ENCODE assay signal across 8 cellular contexts in the genomic region with DNA sequence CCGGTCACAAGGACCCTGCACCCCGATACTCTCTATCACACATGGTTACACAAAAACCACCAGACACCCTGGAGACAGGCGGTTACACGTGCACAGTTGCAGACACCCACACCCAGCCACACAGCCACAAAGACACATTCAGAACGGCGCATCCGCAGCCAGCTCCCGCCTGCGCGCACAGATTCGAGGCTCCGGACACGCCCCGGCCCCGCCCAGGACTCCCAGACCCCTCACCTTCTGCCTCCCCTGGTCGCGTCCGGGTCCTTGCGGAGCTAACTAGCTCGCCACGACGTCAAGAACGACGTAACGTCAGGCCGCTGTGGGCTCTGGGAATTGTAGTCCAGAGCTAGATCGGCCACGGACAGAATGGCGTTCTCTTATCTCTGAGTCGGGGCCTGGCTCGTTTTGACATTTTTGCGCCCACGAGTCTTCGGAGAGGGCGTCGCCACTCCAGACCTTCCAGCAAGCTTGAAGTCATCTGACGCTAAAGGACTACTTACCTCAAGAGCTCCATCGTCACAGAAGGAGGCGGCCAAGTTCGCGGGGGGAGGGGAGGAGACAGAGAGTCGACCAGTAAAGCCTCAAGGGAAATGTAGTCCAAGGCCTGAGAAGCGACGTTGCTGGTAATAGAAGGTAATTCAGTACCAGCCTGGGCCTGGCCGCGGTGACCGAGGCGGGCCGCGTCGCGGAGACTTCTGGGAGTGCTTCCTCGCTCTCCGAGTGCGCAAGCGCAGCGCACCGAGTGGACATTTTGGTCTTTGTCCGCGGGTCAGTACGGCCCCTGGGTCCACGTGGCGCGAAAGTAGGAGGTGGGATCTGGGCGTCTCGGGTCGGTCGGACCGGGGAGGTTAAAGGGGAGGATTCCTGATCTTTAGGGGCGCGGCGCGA. TPM values are rescaled to one million over a fixed set of nuclear protein-coding genes. Genes with fewer than 3 reads are reported as not detected.
DNase-seq lines count a peak whose midpoint lies in the region; ATAC-seq and TF ChIP-seq lines count a peak whose summit lies in the region.

A gene (plus strand): TSS at position 719 of the 888 bp plus-strand sequence. CDS start 21,335 bp downstream, outside the sequence.
A gene (minus strand): TSS at position 278 of the 888 bp plus-strand sequence. CDS start 12,680 bp downstream, outside the sequence.

- peak within 1 kb of the TSS; percentile 99 for H3K9ac ChIP-seq in PC-3 (ENCODE audit: low read length)
- H3K9ac ChIP-seq in mucosa of stomach (ENCODE audit: low read length) = peak within 1 kb of the TSS; percentile 86

- H3K79me2 ChIP-seq in PC-3 (ENCODE audit: low read length) = peaks cover 52% of the 10 kb centered on the region

- no peaks in the 10 kb centered on the region for H3K9me3 ChIP-seq in PC-3 (ENCODE audit: low read length)
- no peaks in the 10 kb centered on the region for H3K9me3 ChIP-seq in esophagus muscularis mucosa
- no peaks in the 10 kb centered on the region for H3K9me3 ChIP-seq in mucosa of stomach (ENCODE audit: control insufficient read depth, low read length)

- no peaks in the 10 kb centered on the region for H3K27me3 ChIP-seq in PC-3 (ENCODE audit: low read length)
- H3K27me3 ChIP-seq in esophagus muscularis mucosa = no peaks in the 10 kb centered on the region
- no peaks in the 10 kb centered on the region for H3K27me3 ChIP-seq in mucosa of stomach (ENCODE audit: control insufficient read depth, insufficient read depth, low read length)

- TF ChIP-seq POLR2A in esophagus muscularis mucosa (IDR thresholded peaks at IDR 0.05; ENCODE audit: low read depth) = peak; percentile 51

- H3K36me3 ChIP-seq in PC-3 (ENCODE audit: low read depth, low read length) = peaks cover 9% of the 10 kb centered on the region; the same call in 1 of the 2 replicates
- peaks cover 0 to 10% (median 4%) of the 10 kb centered on the region in 4 donors for H3K36me3 ChIP-seq in esophagus muscularis mucosa
- no peaks in the 10 kb centered on the region for H3K36me3 ChIP-seq in mucosa of stomach (ENCODE audit: control insufficient read depth, insufficient read depth, low read length)

- no TSS peak for BruUV-seq in PC-3 (replicated peaks; lab: Mats Ljungman, UMichigan)

- 0 out of 2 replicates have a peak, but pooled peaks cover 5% of the 10 kb centered on the region for H4K20me1 ChIP-seq in PC-3 (ENCODE audit: low read length)

- peaks cover 6% of the 10 kb centered on the region for H3K9me3 Mint-ChIP-seq in activated T-cell treated with anti-CD3 and anti-CD28 coated beads, Interleukin-2, amount 50 U/mL, for 24 hours

- ATAC-seq in GM21723 (IDR thresholded peaks at IDR 0.05; ENCODE audit: unreplicated experiment) (peak; percentile 88), PC-3 (peak; percentile 95)

- CTCF ChIA-PET in PC-3 (lab: Charles Lee) = no interaction called here

- no peaks in the 10 kb centered on the region for H3F3A ChIP-seq in PC-3 (ENCODE audit: low read length, unreplicated experiment)

- no peaks in the 10 kb centered on the region for H3K9me2 ChIP-seq in PC-3 (replicated peaks; ENCODE audit: low read length)

- peaks cover 25% of the 10 kb centered on the region for H3K4me1 Mint-ChIP-seq in activated T-cell treated with anti-CD3 and anti-CD28 coated beads, Interleukin-2, amount 50 U/mL, for 24 hours (ENCODE audit: low read depth)

- POLR2A ChIA-PET in PC-3 (lab: Charles Lee; ENCODE audit: unreplicated experiment) = interaction anchor here (0.6 to 0.7 kb wide), 3 partner anchors 10 to 162 kb away, joined by 3 to 5 read pairs (median 4); no protein-coding TSS in a partner anchor

- H3K27me3 Mint-ChIP-seq in activated T-cell treated with anti-CD3 and anti-CD28 coated beads, Interleukin-2, amount 50 U/mL, for 24 hours = no peaks in the 10 kb centered on the region

- 0% methylated on average over 11 of the region's 73 CpGs for WGBS in esophagus muscularis mucosa

- H3K27ac ChIP-seq in PC-3 (ENCODE audit: low read length) = peak within 1 kb of the TSS; percentile 73
- H3K27ac ChIP-seq in esophagus muscularis mucosa (replicated peaks in 1 of 4) = peak within 1 kb of the TSS; percentile 91 to 96 (median 94)

- H2AFZ ChIP-seq in PC-3 (ENCODE audit: low read length) = peak within 1 kb of the TSS; percentile 99

- H3K4me3 Mint-ChIP-seq in activated T-cell treated with anti-CD3 and anti-CD28 coated beads, Interleukin-2, amount 50 U/mL, for 24 hours = no peak within 1 kb of the TSS

- in situ Hi-C loops in KBM-7 (cut with MboI; ENCODE audit: low pct_unique_long_range_greater_than_20kb, low sequenced_read_pairs) = no loop called here

- peak within 1 kb of the TSS; percentile 78 for H3K4me3 ChIP-seq in PC-3 (ENCODE audit: low read length)
- H3K4me3 ChIP-seq in esophagus muscularis mucosa = peak within 1 kb of the TSS; percentile 76 to 94 (median 86)
- H3K4me3 ChIP-seq in mucosa of stomach (ENCODE audit: low read length) = peak within 1 kb of the TSS; percentile 81

- peak; percentile 97 for DNase-seq in DMS79 (lab: John Stamatoyannopoulos, UW)
- DNase-seq in KBM-7 = peak; percentile 98
- DNase-seq in PC-3 = peak; percentile 95
- DNase-seq in activated T-cell treated with anti-CD3 and anti-CD28 coated beads, Interleukin-2, amount 50 U/mL, for 24 hours = peak; percentile 97
- DNase-seq in esophagus muscularis mucosa (ENCODE audit: extremely low spot score) = peak; percentile 99
- peak; percentile 99 for DNase-seq in stimulated activated CD8-positive, alpha-beta memory T cell treated with anti-CD3 and anti-CD28 coated beads, Interleukin-4, amount 100 ng/mL, for 48 hours

- H3K4me2 ChIP-seq in PC-3 (ENCODE audit: low read length) = peak within 1 kb of the TSS; percentile 98

- H3K4me1 ChIP-seq in PC-3 (ENCODE audit: insufficient read depth, low read length) (peaks cover 9% of the 10 kb centered on the region), esophagus muscularis mucosa (peaks cover 18 to 57% (median 41%) of the 10 kb centered on the region in 4 donors), mucosa of stomach (ENCODE audit: control insufficient read depth, insufficient read depth, low read length) (peaks cover 6% of the 10 kb centered on the region)

- TF ChIP-seq CTCF in PC-3 (conservative IDR thresholded peaks at IDR 0.05; ENCODE audit: low read depth, low read length) = no peak
- TF ChIP-seq CTCF in esophagus muscularis mucosa (IDR thresholded peaks at IDR 0.05) = peak in 1 of 3 experiments; percentile 24

- intact Hi-C loops in PC-3 (cut with micrococcal nuclease) = loop anchor here (10.0 kb wide), 1 partner anchor 470 kb away; a partner anchor contains a TSS
- intact Hi-C loops in esophagus muscularis mucosa (cut with DNase I) = loop anchor here (10.0 kb wide), 1 partner anchor 80 kb away; no protein-coding TSS in a partner anchor

- no peak for TF ChIP-seq EP300 in esophagus muscularis mucosa (IDR thresholded peaks at IDR 0.05)

- peaks cover 35% of the 10 kb centered on the region for H3K36me3 Mint-ChIP-seq in activated T-cell treated with anti-CD3 and anti-CD28 coated beads, Interleukin-2, amount 50 U/mL, for 24 hours (ENCODE audit: low read depth)

- no peak within 1 kb of the TSS for H3K27ac Mint-ChIP-seq in activated T-cell treated with anti-CD3 and anti-CD28 coated beads, Interleukin-2, amount 50 U/mL, for 24 hours

RNA-seq across cellular contexts. Expression of the first gene that starts in this region (rescaled TPM):
- total RNA-seq in PC-3 (2014; rRNA removed) = 78.4 and 83.1 TPM in 2 replicates
- total RNA-seq in esophagus muscularis mucosa = 10 to 100 TPM; 44.9 to 78.2 (median 49.9) TPM

RNA-seq across cellular contexts. Expression of the second gene that starts in this region (rescaled TPM):
- total RNA-seq in PC-3 (2014; rRNA removed) = 3.0 and 3.1 TPM in 2 replicates
- 1 to 10 TPM; 4.6 to 5.7 (median 5.1) TPM for total RNA-seq in esophagus muscularis mucosa

Comparison
In these comparisons a context has a peak if more than half of its experiments do, and no peak if none do; other contexts are left out.
1. Peak in every context shown above with its lines: DNase-seq, ATAC-seq, H3K4me3 ChIP-seq and H3K27ac ChIP-seq.